Comparison of ENCODE assay signal across 8 cellular contexts in the genomic region with DNA sequence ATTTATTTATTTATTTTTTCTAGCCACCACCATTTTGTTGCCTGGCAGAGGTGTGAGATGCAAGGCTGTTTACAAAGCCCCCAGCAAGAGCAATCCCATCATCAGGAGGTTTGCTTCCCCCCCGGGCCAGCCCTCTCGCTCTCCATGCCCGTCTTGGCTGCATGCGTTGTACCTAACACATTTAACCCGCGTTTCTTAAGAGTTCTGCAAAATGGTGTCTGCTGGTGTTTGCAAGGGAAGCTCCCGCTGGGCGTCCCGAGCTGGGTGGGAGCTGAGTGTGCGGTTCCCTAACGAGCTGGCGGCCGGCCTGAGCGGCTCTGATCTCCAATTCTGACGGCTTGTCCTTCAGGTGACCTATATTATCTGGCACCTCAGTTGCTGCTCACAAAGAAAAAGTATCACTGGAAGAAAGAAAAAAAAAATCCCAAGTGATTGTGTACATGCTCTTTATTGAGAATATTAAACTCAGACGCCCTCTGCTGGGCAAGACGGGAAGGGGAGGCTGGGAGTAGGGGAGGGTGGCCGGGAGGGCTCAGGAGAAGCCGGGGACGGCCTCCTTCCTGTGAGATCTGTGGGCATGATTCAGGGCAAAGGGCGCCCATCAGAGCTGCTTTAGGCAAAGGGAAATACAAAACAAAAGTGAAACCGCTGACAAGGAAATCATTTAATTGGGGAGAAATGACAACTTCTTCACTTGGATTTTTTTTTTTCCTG.
DNase-seq lines count a peak whose midpoint lies in the region; ATAC-seq and TF ChIP-seq lines count a peak whose summit lies in the region.

No MANE protein-coding gene starts in this region.

- H3K4me1 ChIP-seq in HUES64 (ENCODE audit: insufficient read depth, low read length) (peaks cover 44% of the 10 kb centered on the region), mucosa of stomach (ENCODE audit: control insufficient read depth, insufficient read depth, low read length) (peaks cover 32% of the 10 kb centered on the region)

- intact Hi-C loops in CD4-positive, alpha-beta T cell (cut with DNase I, micrococcal nuclease) = loop anchor here (1.0 to 10.0 kb wide), 9 partner anchors 45 to 337 kb away; no protein-coding TSS in a partner anchor

- H3K36me3 Mint-ChIP-seq in CD4-positive, alpha-beta T cell (ENCODE audit: low read depth) = no peaks in the 10 kb centered on the region

- peak; percentile 94 for ATAC-seq in CD4-positive, alpha-beta T cell (ENCODE audit: poor library complexity)
- ATAC-seq in GM19455 (IDR thresholded peaks at IDR 0.05; ENCODE audit: unreplicated experiment) = peak; percentile 41

- H3K4me3 ChIP-seq in HUES64 (ENCODE audit: low read length) (peak overlapping the region; percentile 63), epithelial cell of proximal tubule (ENCODE audit: low read depth, low read length) (peak overlapping the region; percentile 66), mucosa of stomach (ENCODE audit: low read length) (peak overlapping the region; percentile 93)

- peak overlapping the region; percentile 88 for H3K4me3 Mint-ChIP-seq in CD4-positive, alpha-beta T cell

- H3K36me3 ChIP-seq in HUES64 (ENCODE audit: insufficient read depth, low read length) (no peaks in the 10 kb centered on the region), mucosa of stomach (ENCODE audit: control insufficient read depth, insufficient read depth, low read length) (no peaks in the 10 kb centered on the region)

- H3K27me3 Mint-ChIP-seq in CD4-positive, alpha-beta T cell = no peaks in the 10 kb centered on the region

- CTCF ChIA-PET in CD4-positive, alpha-beta T cell (lab: Charles Lee) = interaction anchor here (0.6 to 2.5 kb wide), 39 partner anchors 10 to 348 kb away, joined by 3 to 15 read pairs (median 4); no protein-coding TSS in a partner anchor

- WGBS in HUES64 = 2% methylated on average over 22 of the region's 22 CpGs

- peak overlapping the region; percentile 72 for H3K9ac ChIP-seq in HUES64 (ENCODE audit: low read depth, low read length)
- peak overlapping the region; percentile 83 for H3K9ac ChIP-seq in mucosa of stomach (ENCODE audit: low read length)

- no peaks in the 10 kb centered on the region for H3K9me3 Mint-ChIP-seq in CD4-positive, alpha-beta T cell

- H3K27ac Mint-ChIP-seq in CD4-positive, alpha-beta T cell = peak overlapping the region; percentile 69

- H3K9me3 ChIP-seq in CD4-positive, alpha-beta T cell (ENCODE audit: control insufficient read depth, low read length) = no peaks in the 10 kb centered on the region
- H3K9me3 ChIP-seq in HUES64 (ENCODE audit: insufficient read depth, low read depth, low read length) (peaks cover 8% of the 10 kb centered on the region; the same call in 1 of the 2 replicates), mucosa of stomach (ENCODE audit: control insufficient read depth, low read length) (no peaks in the 10 kb centered on the region)

- peak; percentile 88 to 97 (median 94) for DNase-seq in CD4-positive, alpha-beta T cell
- DNase-seq in OCI-M1 (lab: John Stamatoyannopoulos, UW) = peak; percentile 96
- peak; percentile 99 for DNase-seq in activated T-cell treated with anti-CD3 and anti-CD28 coated beads for 4 hours
- DNase-seq in epithelial cell of proximal tubule (ENCODE audit: low read depth) = no peak
- DNase-seq in stimulated activated CD8-positive, alpha-beta memory T cell treated with anti-CD3 and anti-CD28 coated beads, Interleukin-4, amount 100 ng/mL, for 4 hours (ENCODE audit: low read depth in 2 of 2, low spot score in 1 of 2) = peak; percentile 95 to 100

- H3K4me1 Mint-ChIP-seq in CD4-positive, alpha-beta T cell (ENCODE audit: low read depth) = peaks cover 21% of the 10 kb centered on the region

- POLR2A ChIA-PET in CD4-positive, alpha-beta T cell (lab: Charles Lee) = interaction anchor here (0.6 to 3.7 kb wide), 29 partner anchors 15 to 1637 kb away, joined by 3 to 24 read pairs (median 4); a partner anchor contains a TSS

- no peaks in the 10 kb centered on the region for H3K27me3 ChIP-seq in CD4-positive, alpha-beta T cell (ENCODE audit: control insufficient read depth, insufficient read depth, low read length)
- H3K27me3 ChIP-seq in HUES64 (ENCODE audit: insufficient read depth, low read length) (no peaks in the 10 kb centered on the region), mucosa of stomach (ENCODE audit: control insufficient read depth, insufficient read depth, low read length) (no peaks in the 10 kb centered on the region)

- peak; percentile 86 for TF ChIP-seq CTCF in CD4-positive, alpha-beta T cell (IDR thresholded peaks at IDR 0.05)
- TF ChIP-seq CTCF in epithelial cell of proximal tubule (conservative IDR thresholded peaks at IDR 0.05; ENCODE audit: low read depth, low read length) = peak; percentile 82

- peak overlapping the region; percentile 54 for H3K27ac ChIP-seq in CD4-positive, alpha-beta T cell (ENCODE audit: low read depth, low read length)
- H3K27ac ChIP-seq in HUES64 (ENCODE audit: low read depth, low read length) = peak overlapping the region; percentile 62
